8 cellular contexts compared by ENCODE assay signal in the genomic region with DNA sequence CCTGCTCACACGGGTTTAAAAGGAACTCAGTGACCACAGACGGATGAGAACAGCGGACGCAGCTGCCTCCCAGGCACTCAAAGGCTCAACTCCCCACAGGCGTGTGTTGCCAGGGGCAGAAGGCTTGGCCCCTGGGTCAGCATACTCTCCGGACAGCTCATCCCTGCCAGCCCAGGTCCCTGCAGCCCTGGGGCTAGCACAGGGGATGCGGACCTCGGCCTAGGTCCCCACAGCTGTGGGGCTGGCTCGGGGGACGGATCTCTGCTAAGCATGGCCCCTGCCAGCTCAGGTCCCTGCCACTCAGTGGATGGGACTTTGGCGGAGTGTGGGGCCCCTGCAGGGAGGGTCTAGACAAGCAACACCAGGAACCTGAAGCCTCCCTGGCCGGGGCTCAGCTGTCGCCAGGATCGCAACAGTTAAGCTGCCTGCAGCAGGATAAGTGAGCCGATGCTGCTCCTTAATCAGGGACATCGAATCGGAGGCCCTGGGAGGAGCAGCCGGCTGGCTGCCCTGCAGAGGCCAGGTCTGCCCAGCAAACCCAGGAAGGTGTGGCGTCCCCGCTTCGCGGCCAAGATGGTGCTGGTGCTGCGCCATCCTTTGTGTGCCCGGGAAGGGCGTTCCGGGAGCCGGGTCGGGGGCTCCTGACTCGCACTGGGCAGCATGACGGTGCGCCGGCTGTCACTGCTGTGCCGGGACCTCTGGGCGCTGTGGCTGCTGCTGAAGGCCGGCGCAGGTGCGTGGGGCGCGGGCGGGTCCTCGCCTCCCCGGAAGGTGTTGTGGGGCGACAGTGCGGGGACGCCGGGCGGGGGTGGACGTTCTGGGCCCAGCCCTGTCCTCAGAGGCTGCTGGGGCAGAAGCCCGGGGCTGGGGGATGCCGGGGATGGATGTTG. TPM values are rescaled to one million over a fixed set of nuclear protein-coding genes. Genes with fewer than 3 reads are reported as not detected.
A peak's percentile ranks its signal among the peaks of the same experiment; 100 is the strongest.
DNase-seq lines count a peak whose midpoint lies in the region; ATAC-seq and TF ChIP-seq lines count a peak whose summit lies in the region.

No MANE protein-coding gene starts in this region.

- H3K36me3 Mint-ChIP-seq in activated T-cell treated with anti-CD3 and anti-CD28 coated beads, Interleukin-2, amount 50 U/mL, for 24 hours (ENCODE audit: low read depth), result no peaks in the 10 kb centered on the region

- H3K4me1 Mint-ChIP-seq in activated T-cell treated with anti-CD3 and anti-CD28 coated beads, Interleukin-2, amount 50 U/mL, for 24 hours (ENCODE audit: low read depth), result peaks cover 24% of the 10 kb centered on the region

- no peaks in the 10 kb centered on the region for H3K27me3 Mint-ChIP-seq in activated T-cell treated with anti-CD3 and anti-CD28 coated beads, Interleukin-2, amount 50 U/mL, for 24 hours

- H3K36me3 ChIP-seq in thyroid gland (no peaks in the 10 kb centered on the region), osteoblast (ENCODE audit: insufficient read depth, low read length) (no peaks in the 10 kb centered on the region)

- 0 to 2% methylated on average over 6 to 19 of the region's 50 CpGs for WGBS in thyroid gland, 2 donors

- intact Hi-C loops in left colon (cut with DNase I, micrococcal nuclease) (no loop called here), thyroid gland (cut with DNase I) (loop anchor here (10.0 kb wide), 1 partner anchor 57 kb away; no protein-coding TSS in a partner anchor)

- no peaks in the 10 kb centered on the region for H3K79me2 ChIP-seq in osteoblast (ENCODE audit: insufficient read depth, low read length)

- no peak overlapping the region for H3K4me3 Mint-ChIP-seq in activated T-cell treated with anti-CD3 and anti-CD28 coated beads, Interleukin-2, amount 50 U/mL, for 24 hours

- H3K4me1 ChIP-seq in thyroid gland, result peaks cover 11 to 17% of the 10 kb centered on the region in 2 donors
- no peaks in the 10 kb centered on the region for H3K4me1 ChIP-seq in osteoblast (ENCODE audit: insufficient read depth, low read length)

- TF ChIP-seq POLR2A in thyroid gland (IDR thresholded peaks at IDR 0.05), result peak in 1 of 2 donors; percentile 7

- H3K4me2 ChIP-seq in osteoblast (ENCODE audit: insufficient read depth, low read length), result no peak overlapping the region

- no peaks in the 10 kb centered on the region for H3K27me3 ChIP-seq in thyroid gland
- H3K27me3 ChIP-seq in osteoblast (ENCODE audit: insufficient read depth, low read length), result peaks cover 29% of the 10 kb centered on the region

- no peaks in the 10 kb centered on the region for H4K20me1 ChIP-seq in osteoblast (ENCODE audit: insufficient read depth, low read length)

- H3K9me3 Mint-ChIP-seq in activated T-cell treated with anti-CD3 and anti-CD28 coated beads, Interleukin-2, amount 50 U/mL, for 24 hours, result peaks cover 4% of the 10 kb centered on the region

- TF ChIP-seq CTCF in thyroid gland (IDR thresholded peaks at IDR 0.05) (peak in 1 of 6 experiments; percentile 7), osteoblast (IDR thresholded peaks at IDR 0.05; ENCODE audit: extremely low read depth, low read depth, low read length) (no peak)

- DNase-seq in activated T-cell treated with anti-CD3 and anti-CD28 coated beads, Interleukin-2, amount 50 U/mL, for 24 hours, result peak; percentile 34
- DNase-seq in activated T-cell treated with anti-CD3 and anti-CD28 coated beads for 4 hours (no peak), UCSD-AML1 (lab: John Stamatoyannopoulos, UW; ENCODE audit: unreplicated experiment) (peak; percentile 36), left colon (peak in 1 of 2 donors; percentile 52), thyroid gland (peak; percentile 82 to 85), osteoblast (ENCODE audit: insufficient read length, low spot score, missing footprints) (no peak)
- no peak for DNase-seq in activated effector memory CD4-positive, alpha-beta T cell treated with Interleukin-2 at 50 U/mL for 16 hours

- H3K27ac ChIP-seq in thyroid gland, result peak overlapping the region in 1 of 3 donors; percentile 9
- H3K27ac ChIP-seq in osteoblast (ENCODE audit: low read depth, low read length), result no peak overlapping the region

- ATAC-seq in left colon (peak; percentile 26), HG03045 (IDR thresholded peaks at IDR 0.05; ENCODE audit: unreplicated experiment) (no peak)

- H3K27ac Mint-ChIP-seq in activated T-cell treated with anti-CD3 and anti-CD28 coated beads, Interleukin-2, amount 50 U/mL, for 24 hours, result no peak overlapping the region

- H3K9me3 ChIP-seq in thyroid gland, result no peaks in the 10 kb centered on the region
- H3K9me3 ChIP-seq in osteoblast (ENCODE audit: low read depth, low read length), result no peaks in the 10 kb centered on the region

- peak overlapping the region in 2 of 3 donors; percentile 8 to 32 for H3K4me3 ChIP-seq in thyroid gland (replicated peaks in 1 of 3)
- no peak overlapping the region for H3K4me3 ChIP-seq in osteoblast (ENCODE audit: insufficient read depth, low read length)

- no peak overlapping the region for H2AFZ ChIP-seq in osteoblast (ENCODE audit: low read length)

RNA-seq across cellular contexts. Expression of gene MCF2L, which starts 32.5 kb away (rescaled TPM):
- total RNA-seq in left colon, result 100 to 1,000 TPM in 1 of 2 donors, 10 to 100 TPM in 1; 86.9 to 101 TPM
- 10 to 100 TPM; 35.6 to 83.4 (median 43.6) TPM for total RNA-seq in thyroid gland
- total RNA-seq in osteoblast, result 6.5 TPM in 2 replicates

Comparison
In these comparisons a context has a peak if more than half of its experiments do, and no peak if none do; other contexts are left out.
1. DNase-seq: peak in activated T-cell treated with anti-CD3 and anti-CD28 coated beads, Interleukin-2, amount 50 U/mL, for 24 hours (single experiment), UCSD-AML1 (single experiment) and thyroid gland (2 of 2); none in activated T-cell treated with anti-CD3 and anti-CD28 coated beads for 4 hours (single experiment), osteoblast (single experiment) and activated effector memory CD4-positive, alpha-beta T cell treated with Interleukin-2 at 50 U/mL for 16 hours (single experiment).